Comparison of ENCODE assay signal across 18 cellular contexts in genomic region chrX:136627381-136627780, GRCh38. TPM values are rescaled to one million over a fixed set of nuclear protein-coding genes. Genes with fewer than 3 reads are reported as not detected.
A peak's percentile ranks its signal among the peaks of the same experiment; 100 is the strongest.
DNase-seq lines count a peak whose midpoint lies in the region; ATAC-seq and TF ChIP-seq lines count a peak whose summit lies in the region.
"Had no signal": no experiment of that assay in that cellular context is flagged by ENCODE, and none has a peak within 500 bp of the region (broad histone marks: within the 10 kb centered on the region; RNA-seq: fewer than 3 reads in every experiment).

No MANE protein-coding gene starts in this region.

- peaks cover 4% of the 10 kb centered on the region; the same call in 1 of the 2 replicates for H4K20me1 ChIP-seq in BLaER1

- TF ChIP-seq CTCF in lower leg skin (IDR thresholded peaks at IDR 0.05): no peak

- no peak overlapping the region for H3K27ac ChIP-seq in BLaER1
- H3K27ac ChIP-seq in CD4-positive, CD25-positive, alpha-beta regulatory T cell (ENCODE audit: insufficient read depth, low read length, poor library complexity, severe bottlenecking): peak overlapping the region; percentile 5
- H3K27ac ChIP-seq: heart right ventricle, lower lobe of right lung, ovary, testis had no signal

- CTCF ChIA-PET in activated CD4-positive, alpha-beta memory T cell treated with anti-CD3 and anti-CD28 coated beads, Interleukin-2, amount 10 ng/mL, durations not matched to agents 7 days and 5 days (lab: Charles Lee): interaction anchor here (1.5 kb wide), 1 partner anchor 49 kb away, joined by 3 read pairs; no protein-coding TSS in a partner anchor

- intact Hi-C loops in lower leg skin (cut with DNase I; ENCODE audit: low total_unique reads): no loop called here

- no peak overlapping the region for H3K9ac ChIP-seq in BLaER1

- H3K4me2 ChIP-seq in BLaER1: peak overlapping the region; percentile 38

- H3K27ac Mint-ChIP-seq in CD4-positive, CD25-positive, alpha-beta regulatory T cell: peak overlapping the region; percentile 51 to 78 (median 52)
- H3K27ac Mint-ChIP-seq in activated CD4-positive, alpha-beta memory T cell treated with anti-CD3 and anti-CD28 coated beads, Interleukin-2, amount 10 ng/mL, durations not matched to agents 7 days and 5 days: peak overlapping the region; percentile 95
- no peak overlapping the region for H3K27ac Mint-ChIP-seq in central memory CD8-positive, alpha-beta T cell (ENCODE audit: low read depth)
- no peak overlapping the region for H3K27ac Mint-ChIP-seq in stimulated activated memory B cell treated with anti-CD40 and anti-IgM and Interleukin-4, amounts not matched to agents 10 μg/mL and 1 μg/mL and 100 μg/mL, for 72 hours

- peaks cover 9 to 71% (median 37%) of the 10 kb centered on the region in 4 donors for H3K4me1 Mint-ChIP-seq in CD4-positive, CD25-positive, alpha-beta regulatory T cell
- peaks cover 95% of the 10 kb centered on the region for H3K4me1 Mint-ChIP-seq in activated CD4-positive, alpha-beta memory T cell treated with anti-CD3 and anti-CD28 coated beads, Interleukin-2, amount 10 ng/mL, durations not matched to agents 7 days and 5 days
- peaks cover 54% of the 10 kb centered on the region for H3K4me1 Mint-ChIP-seq in central memory CD8-positive, alpha-beta T cell
- no peaks in the 10 kb centered on the region for H3K4me1 Mint-ChIP-seq in stimulated activated memory B cell treated with anti-CD40 and anti-IgM and Interleukin-4, amounts not matched to agents 10 μg/mL and 1 μg/mL and 100 μg/mL, for 72 hours

- peaks cover 81% of the 10 kb centered on the region for H3K27me3 ChIP-seq in BLaER1
- no peaks in the 10 kb centered on the region for H3K27me3 ChIP-seq in CD4-positive, CD25-positive, alpha-beta regulatory T cell (ENCODE audit: control insufficient read depth, insufficient read depth, low read length)
- H3K27me3 ChIP-seq: ovary, testis had no signal

- POLR2A ChIA-PET in activated CD4-positive, alpha-beta memory T cell treated with anti-CD3 and anti-CD28 coated beads, Interleukin-2, amount 10 ng/mL, durations not matched to agents 7 days and 5 days (lab: Charles Lee): interaction anchor here (1.0 to 6.3 kb wide), 13 partner anchors 8 to 49 kb away, joined by 3 to 90 read pairs (median 16); no protein-coding TSS in a partner anchor

- ATAC-seq in CD4-positive, CD25-positive, alpha-beta regulatory T cell (ENCODE audit: low read depth in 2 of 2): no peak
- ATAC-seq in central memory CD8-positive, alpha-beta T cell (replicated peaks; ENCODE audit: extremely low read depth, poor library complexity, severe bottlenecking): peak; percentile 60
- ATAC-seq in stimulated activated memory B cell treated with anti-CD40 and anti-IgM and Interleukin-4, amounts not matched to agents 10 μg/mL and 1 μg/mL and 100 μg/mL, for 72 hours: no peak
- ATAC-seq: heart right ventricle, lower lobe of right lung, sciatic nerve had no signal

- no peaks in the 10 kb centered on the region for H3K27me3 Mint-ChIP-seq in CD4-positive, CD25-positive, alpha-beta regulatory T cell
- H3K27me3 Mint-ChIP-seq in activated CD4-positive, alpha-beta memory T cell treated with anti-CD3 and anti-CD28 coated beads, Interleukin-2, amount 10 ng/mL, durations not matched to agents 7 days and 5 days: no peaks in the 10 kb centered on the region
- H3K27me3 Mint-ChIP-seq in central memory CD8-positive, alpha-beta T cell: no peaks in the 10 kb centered on the region
- H3K27me3 Mint-ChIP-seq in stimulated activated memory B cell treated with anti-CD40 and anti-IgM and Interleukin-4, amounts not matched to agents 10 μg/mL and 1 μg/mL and 100 μg/mL, for 72 hours: no peaks in the 10 kb centered on the region

- peak in 1 of 3 donors; percentile 30 for DNase-seq in CD4-positive, CD25-positive, alpha-beta regulatory T cell
- peak; percentile 44 for DNase-seq in activated CD4-positive, alpha-beta memory T cell treated with anti-CD3 and anti-CD28 coated beads, Interleukin-2, amount 10 ng/mL, durations not matched to agents 7 days and 5 days
- DNase-seq in central memory CD8-positive, alpha-beta T cell (ENCODE audit: low spot score in 2 of 2): no peak
- DNase-seq in effector CD4-positive, alpha-beta T cell: no peak
- DNase-seq in lower leg skin (ENCODE audit: low spot score in 2 of 2): no peak
- DNase-seq: AML-193, aorta, heart right ventricle, KG1, lower lobe of right lung, NCI-H2029, NCI-H446, ovary, testis had no signal

- peaks cover 42% of the 10 kb centered on the region for H3K4me1 ChIP-seq in BLaER1
- H3K4me1 ChIP-seq in CD4-positive, CD25-positive, alpha-beta regulatory T cell (ENCODE audit: control insufficient read depth, insufficient read depth, low read length, poor library complexity, severe bottlenecking): peaks cover 52% of the 10 kb centered on the region
- H3K4me1 ChIP-seq: heart right ventricle, lower lobe of right lung, testis had no signal

- H3K4me3 Mint-ChIP-seq in CD4-positive, CD25-positive, alpha-beta regulatory T cell: peak overlapping the region in 2 of 4 donors; percentile 8 to 73
- H3K4me3 Mint-ChIP-seq in activated CD4-positive, alpha-beta memory T cell treated with anti-CD3 and anti-CD28 coated beads, Interleukin-2, amount 10 ng/mL, durations not matched to agents 7 days and 5 days: peak overlapping the region; percentile 13
- H3K4me3 Mint-ChIP-seq in central memory CD8-positive, alpha-beta T cell: peak overlapping the region; percentile 53
- no peak overlapping the region for H3K4me3 Mint-ChIP-seq in stimulated activated memory B cell treated with anti-CD40 and anti-IgM and Interleukin-4, amounts not matched to agents 10 μg/mL and 1 μg/mL and 100 μg/mL, for 72 hours

- TF ChIP-seq POLR2A in lower leg skin (IDR thresholded peaks at IDR 0.05): no peak

- H3K4me3 ChIP-seq in BLaER1 (no peak overlapping the region), lower leg skin (ENCODE audit: low read depth, poor library complexity, severe bottlenecking) (no peak overlapping the region)
- peak overlapping the region; percentile 40 for H3K4me3 ChIP-seq in CD4-positive, CD25-positive, alpha-beta regulatory T cell (ENCODE audit: low read depth, low read length)
- H3K4me3 ChIP-seq: heart right ventricle, lower lobe of right lung, ovary, testis had no signal

- no peaks in the 10 kb centered on the region for H3K9me3 ChIP-seq in BLaER1
- H3K9me3 ChIP-seq in CD4-positive, CD25-positive, alpha-beta regulatory T cell (ENCODE audit: control insufficient read depth in 2 of 2, low read length in 2 of 2): no peaks in the 10 kb centered on the region
- H3K9me3 ChIP-seq: heart right ventricle, lower lobe of right lung, ovary, testis had no signal

- no peaks in the 10 kb centered on the region for H3K36me3 ChIP-seq in BLaER1
- H3K36me3 ChIP-seq in CD4-positive, CD25-positive, alpha-beta regulatory T cell (ENCODE audit: control insufficient read depth, insufficient read depth, low read length): no peaks in the 10 kb centered on the region
- H3K36me3 ChIP-seq: heart right ventricle, lower lobe of right lung, ovary had no signal

- 82 to 94% methylated on average over 4 of the region's 4 CpGs for WGBS in lower leg skin, 2 donors

- peaks cover 0 to 2% (median 0%) of the 10 kb centered on the region in 7 donors for H3K9me3 Mint-ChIP-seq in CD4-positive, CD25-positive, alpha-beta regulatory T cell
- H3K9me3 Mint-ChIP-seq in activated CD4-positive, alpha-beta memory T cell treated with anti-CD3 and anti-CD28 coated beads, Interleukin-2, amount 10 ng/mL, durations not matched to agents 7 days and 5 days: peaks cover 3% of the 10 kb centered on the region
- peaks cover 5% of the 10 kb centered on the region for H3K9me3 Mint-ChIP-seq in central memory CD8-positive, alpha-beta T cell
- H3K9me3 Mint-ChIP-seq in stimulated activated memory B cell treated with anti-CD40 and anti-IgM and Interleukin-4, amounts not matched to agents 10 μg/mL and 1 μg/mL and 100 μg/mL, for 72 hours: peaks cover 3% of the 10 kb centered on the region

- no peaks in the 10 kb centered on the region for H3K36me3 Mint-ChIP-seq in CD4-positive, CD25-positive, alpha-beta regulatory T cell
- peaks cover 6% of the 10 kb centered on the region for H3K36me3 Mint-ChIP-seq in activated CD4-positive, alpha-beta memory T cell treated with anti-CD3 and anti-CD28 coated beads, Interleukin-2, amount 10 ng/mL, durations not matched to agents 7 days and 5 days (ENCODE audit: low read depth)
- H3K36me3 Mint-ChIP-seq in central memory CD8-positive, alpha-beta T cell (ENCODE audit: insufficient read depth): peaks cover 2% of the 10 kb centered on the region
- H3K36me3 Mint-ChIP-seq in stimulated activated memory B cell treated with anti-CD40 and anti-IgM and Interleukin-4, amounts not matched to agents 10 μg/mL and 1 μg/mL and 100 μg/mL, for 72 hours: no peaks in the 10 kb centered on the region

RNA-seq across cellular contexts. Expression of gene CD40LG, which starts 20.6 kb away (rescaled TPM):
- total RNA-seq in CD4-positive, CD25-positive, alpha-beta regulatory T cell: 24.0 TPM
- 10 to 100 TPM in 2 of 4 donors, 1 to 10 TPM in 2; 7.6 to 25.0 (median 14.3) TPM for polyA plus RNA-seq in CD4-positive, CD25-positive, alpha-beta regulatory T cell
- 100 to 1,000 TPM; 139 TPM for total RNA-seq in activated CD4-positive, alpha-beta memory T cell treated with anti-CD3 and anti-CD28 coated beads, Interleukin-2, amount 10 ng/mL, durations not matched to agents 7 days and 5 days
- not detected for total RNA-seq in lower leg skin
- total RNA-seq: cerebellum, testis had no signal
- polyA plus RNA-seq: aorta had no signal

Comparison
In these comparisons a context has a peak if more than half of its experiments do, and no peak if none do; other contexts are left out.
1. H3K27ac Mint-ChIP-seq: peak in CD4-positive, CD25-positive, alpha-beta regulatory T cell (3 of 3) and activated CD4-positive, alpha-beta memory T cell treated with anti-CD3 and anti-CD28 coated beads, Interleukin-2, amount 10 ng/mL, durations not matched to agents 7 days and 5 days (single experiment); none in central memory CD8-positive, alpha-beta T cell (single experiment) and stimulated activated memory B cell treated with anti-CD40 and anti-IgM and Interleukin-4, amounts not matched to agents 10 μg/mL and 1 μg/mL and 100 μg/mL, for 72 hours (single experiment).
2. RNA of gene CD40LG, which starts 20.6 kb away (total RNA-seq): 139 TPM in activated CD4-positive, alpha-beta memory T cell treated with anti-CD3 and anti-CD28 coated beads, Interleukin-2, amount 10 ng/mL, durations not matched to agents 7 days and 5 days and 24.0 TPM in CD4-positive, CD25-positive, alpha-beta regulatory T cell (single experiment); not detected in lower leg skin; every median in the first group is over 10 times any median in the second.